Comparison of ENCODE assay signal across 9 cellular contexts in genomic region chr7:44768663-44769361, GRCh38. TPM values are rescaled to one million over a fixed set of nuclear protein-coding genes. Genes with fewer than 3 reads are reported as not detected.
DNase-seq lines count a peak whose midpoint lies in the region; ATAC-seq, FAIRE-seq and TF ChIP-seq lines count a peak whose summit lies in the region.
"Had no signal": no experiment of that assay in that cellular context is flagged by ENCODE, and none has a peak within 500 bp of the region (broad histone marks: within the 10 kb centered on the region; RNA-seq: fewer than 3 reads in every experiment).

No MANE protein-coding gene starts in this region.

- H3K4me3 ChIP-seq in KMS-11 (IDR thresholded peaks at IDR 0.05; ENCODE audit: insufficient read depth, low read depth, low read length) (no peak overlapping the region), neural progenitor cell (no peak overlapping the region)

- peak overlapping the region; percentile 73 to 82 for H3K4me3 Mint-ChIP-seq in effector memory CD8-positive, alpha-beta T cell
- H3K4me3 Mint-ChIP-seq in neural progenitor cell: no peak overlapping the region

- H3K27ac Mint-ChIP-seq in effector memory CD8-positive, alpha-beta T cell: peak overlapping the region; percentile 92 to 94
- H3K27ac Mint-ChIP-seq in neural progenitor cell: no peak overlapping the region

- in situ Hi-C loops in KBM-7 (cut with MboI; ENCODE audit: low pct_unique_long_range_greater_than_20kb, low sequenced_read_pairs): no loop called here

- H3K36me3 ChIP-seq in KMS-11 (ENCODE audit: insufficient read depth): peaks cover 4% of the 10 kb centered on the region; the same call in 1 of the 2 replicates
- H3K36me3 ChIP-seq in neural progenitor cell: no peaks in the 10 kb centered on the region

- peaks cover 40 to 42% of the 10 kb centered on the region in 2 donors for H3K4me1 Mint-ChIP-seq in effector memory CD8-positive, alpha-beta T cell (ENCODE audit: low read depth in 2 of 2)
- H3K4me1 Mint-ChIP-seq in neural progenitor cell: peaks cover 17% of the 10 kb centered on the region

- no peak for FAIRE-seq in RCC 7860 (lab: Jason Lieb, UNC)
- FAIRE-seq: colon had no signal

- no peaks in the 10 kb centered on the region for H3K27me3 ChIP-seq in KMS-11 (ENCODE audit: insufficient read depth, low read depth)
- H3K27me3 ChIP-seq in neural progenitor cell: no peaks in the 10 kb centered on the region

- H3K36me3 Mint-ChIP-seq in effector memory CD8-positive, alpha-beta T cell (ENCODE audit: insufficient read depth): peaks cover 28% of the 10 kb centered on the region
- peaks cover 15% of the 10 kb centered on the region for H3K36me3 Mint-ChIP-seq in neural progenitor cell

- H3K9me3 ChIP-seq in neural progenitor cell (ENCODE audit: low read depth): no peaks in the 10 kb centered on the region

- ATAC-seq in effector memory CD8-positive, alpha-beta T cell (replicated peaks): no peak

- no peak overlapping the region for H2AFZ ChIP-seq in KMS-11 (ENCODE audit: low read depth)
- H2AFZ ChIP-seq in neural progenitor cell (replicated peaks): no peak overlapping the region

- TF ChIP-seq CTCF in KMS-11 (conservative IDR thresholded peaks at IDR 0.05; ENCODE audit: low read depth, low read length) (no peak), neural progenitor cell (IDR thresholded peaks at IDR 0.05) (no peak)

- H3K4me1 ChIP-seq in KMS-11 (ENCODE audit: low read depth, poor library complexity, severe bottlenecking) (peaks cover 52% of the 10 kb centered on the region), neural progenitor cell (peaks cover 21% of the 10 kb centered on the region)

- H4K20me1 ChIP-seq in KMS-11 (ENCODE audit: insufficient read depth): peaks cover 6% of the 10 kb centered on the region; the same call in 1 of the 2 replicates
- peaks cover 3% of the 10 kb centered on the region for H4K20me1 ChIP-seq in neural progenitor cell (ENCODE audit: low read depth)

- H3F3A ChIP-seq in neural progenitor cell (ENCODE audit: low read depth): peaks cover 15% of the 10 kb centered on the region

- DNase-seq in Ammon's horn (ENCODE audit: low spot score) (peak; percentile 51), neural progenitor cell (ENCODE audit: low spot score) (no peak), RCC 7860 (ENCODE audit: low spot score) (no peak), KBM-7 (no peak), SW 1271 (lab: John Stamatoyannopoulos, UW) (no peak)
- no peak for DNase-seq in effector memory CD8-positive, alpha-beta T cell
- DNase-seq in activated CD4-positive, alpha-beta T cell treated with anti-CD3 and anti-CD28 coated beads, Interleukin-2, amount 50 U/mL, for 48 hours: no peak

- no peaks in the 10 kb centered on the region for H3K9me3 Mint-ChIP-seq in effector memory CD8-positive, alpha-beta T cell
- H3K9me3 Mint-ChIP-seq in neural progenitor cell: no peaks in the 10 kb centered on the region

- H3K79me2 ChIP-seq in KMS-11 (ENCODE audit: insufficient read depth, low read depth): no peaks in the 10 kb centered on the region
- no peaks in the 10 kb centered on the region for H3K79me2 ChIP-seq in neural progenitor cell (ENCODE audit: low read depth)

- H3K27ac ChIP-seq in KMS-11 (peak overlapping the region; percentile 17; the same call in 1 of the 2 replicates), neural progenitor cell (peak overlapping the region; percentile 78)

- H3K4me2 ChIP-seq in KMS-11 (peak overlapping the region; percentile 24), neural progenitor cell (no peak overlapping the region)

- H3K9ac ChIP-seq in KMS-11: no peak overlapping the region
- H3K9ac ChIP-seq in neural progenitor cell: no peak overlapping the region

- no peaks in the 10 kb centered on the region for H3K27me3 Mint-ChIP-seq in effector memory CD8-positive, alpha-beta T cell
- H3K27me3 Mint-ChIP-seq in neural progenitor cell (ENCODE audit: insufficient read depth, low read depth): peaks cover 5% of the 10 kb centered on the region

RNA-seq across cellular contexts. Expression of gene ZMIZ2, which starts 20.2 kb away (rescaled TPM):
- 7.6 and 19.5 TPM in 2 replicates for total RNA-seq in neural progenitor cell (ENCODE audit: low replicate concordance)

RNA-seq across cellular contexts. Expression of gene PPIA, which starts 27.7 kb away (rescaled TPM):
- total RNA-seq in neural progenitor cell (ENCODE audit: low replicate concordance): 2,768 and 2,932 TPM in 2 replicates
